ENCODE assay signal across 11 cellular contexts in genomic region chr10:104334561-104334960, GRCh38. TPM values are rescaled to one million over a fixed set of nuclear protein-coding genes. Genes with fewer than 3 reads are reported as not detected.
A peak's percentile ranks its signal among the peaks of the same experiment; 100 is the strongest.
DNase-seq lines count a peak whose midpoint lies in the region; ATAC-seq, FAIRE-seq and TF ChIP-seq lines count a peak whose summit lies in the region.
"Had no signal": no experiment of that assay in that cellular context is flagged by ENCODE, and none has a peak within 500 bp of the region (broad histone marks: within the 10 kb centered on the region; RNA-seq: fewer than 3 reads in every experiment).

No MANE protein-coding gene starts in this region.

- H3K36me3 ChIP-seq in GM12878 (ENCODE audit: control insufficient read depth in 2 of 2, insufficient read depth in 2 of 2, low read length in 1 of 2) (peaks cover 0 to 5% of the 10 kb centered on the region in 2 experiments; a peak in 2 of 4 replicates), lower lobe of right lung (no peaks in the 10 kb centered on the region), tibial artery (no peaks in the 10 kb centered on the region)

- no peak for FAIRE-seq in GM12878 (lab: Jason Lieb, UNC)
- FAIRE-seq: GM18507 had no signal

- intact Hi-C loops in GM12878 (cut with micrococcal nuclease; ENCODE audit: unreplicated experiment): loop anchor here (10.0 kb wide), 2 partner anchors 420 to 640 kb away; partner anchors contain the start of gene STN1
- intact Hi-C loops in lower lobe of right lung (cut with DNase I): no loop called here
- intact Hi-C loops in tibial artery (cut with DNase I; ENCODE audit: low total_unique reads): no loop called here

- DNase-seq in activated T-cell treated with anti-CD3 and anti-CD28 coated beads, Interleukin-2, amount 50 U/mL, for 72 hours: no peak
- no peak for DNase-seq in activated T-cell treated with anti-CD3 and anti-CD28 coated beads, Interleukin-2, amount 50 U/mL, for 1 hour
- DNase-seq in GM12878 (ENCODE audit: low read depth, low spot score) (no peak), lower lobe of right lung (no peak), tibial artery (no peak), inferior parietal cortex (ENCODE audit: extremely low spot score) (no peak), activated gamma-delta T cell (lab: John Stamatoyannopoulos, UW) (no peak), cerebellar cortex (ENCODE audit: low spot score) (no peak)
- DNase-seq: activated CD4-positive, alpha-beta T cell treated with anti-CD3 and anti-CD28 coated beads for 48 hours; NCI-H1092 treated with DMSO at 0.1 percent for 48 hours had no signal

- no peaks in the 10 kb centered on the region for H3K9me3 Mint-ChIP-seq in activated T-cell treated with anti-CD3 and anti-CD28 coated beads, Interleukin-2, amount 50 U/mL, for 72 hours

- no peak for TF ChIP-seq RAD21 in GM12878 (IDR thresholded peaks at IDR 0.05; ENCODE audit: insufficient read depth, low read depth, low read length)

- no peak overlapping the region for H3K9ac ChIP-seq in GM12878 (ENCODE audit: control insufficient read depth, insufficient read depth, low read length)

- no TSS peak for BruUV-seq in GM12878 (replicated peaks; lab: Mats Ljungman, UMichigan)

- peaks cover 81% of the 10 kb centered on the region for H3K4me1 Mint-ChIP-seq in activated T-cell treated with anti-CD3 and anti-CD28 coated beads, Interleukin-2, amount 50 U/mL, for 72 hours (ENCODE audit: low read depth)

- no peak for TF ChIP-seq POLR2A in GM12878 (IDR thresholded peaks at IDR 0.05; ENCODE audit: low read depth, low read length)

- H3K4me1 ChIP-seq in GM12878 (ENCODE audit: control insufficient read depth, insufficient read depth, low read length): peaks cover 21% of the 10 kb centered on the region
- peaks cover 74% of the 10 kb centered on the region for H3K4me1 ChIP-seq in lower lobe of right lung
- peaks cover 8 to 73% (median 66%) of the 10 kb centered on the region in 4 donors for H3K4me1 ChIP-seq in tibial artery

- in situ Hi-C loops in GM12878 (cut with MboI): no loop called here

- H3K27ac ChIP-seq in GM12878 (ENCODE audit: control insufficient read depth, insufficient read depth) (no peak overlapping the region), lower lobe of right lung (peak overlapping the region; percentile 99), tibial artery (peak overlapping the region; percentile 80 to 89)

- peak overlapping the region; percentile 69 for H3K4me2 ChIP-seq in GM12878 (ENCODE audit: control insufficient read depth, insufficient read depth)

- H3K4me3 ChIP-seq in GM12878: no peak overlapping the region
- H3K4me3 ChIP-seq in lower lobe of right lung: peak overlapping the region; percentile 97
- H3K4me3 ChIP-seq in tibial artery: no peak overlapping the region

- H3K27ac Mint-ChIP-seq in activated T-cell treated with anti-CD3 and anti-CD28 coated beads, Interleukin-2, amount 50 U/mL, for 72 hours: peak overlapping the region; percentile 87

- RAD21 ChIA-PET in GM12878 (lab: Charles Lee; ENCODE audit: unreplicated experiment): interaction anchor here (2.3 to 5.7 kb wide), 3 partner anchors 13 to 28 kb away, joined by 15 to 39 read pairs (median 27); partner anchors contain the start of gene CFAP58

- peaks cover 20% of the 10 kb centered on the region for H4K20me1 ChIP-seq in GM12878 (ENCODE audit: control insufficient read depth, insufficient read depth)

- no peaks in the 10 kb centered on the region for H3K27me3 Mint-ChIP-seq in activated T-cell treated with anti-CD3 and anti-CD28 coated beads, Interleukin-2, amount 50 U/mL, for 72 hours (ENCODE audit: low read depth)

- TF ChIP-seq CTCF in GM12878 (IDR thresholded peaks at IDR 0.05 in 2 of 3, conservative IDR thresholded peaks at IDR 0.05 in 1 of 3; ENCODE audit: control insufficient read depth in 2 of 3, extremely low read depth in 1 of 3, insufficient read depth in 1 of 3, low read depth in 3 of 3, low read length in 3 of 3) (no peak), lower lobe of right lung (IDR thresholded peaks at IDR 0.05) (no peak), tibial artery (IDR thresholded peaks at IDR 0.05) (no peak)

- no peak for TF ChIP-seq EP300 in GM12878 (IDR thresholded peaks at IDR 0.05; ENCODE audit: borderline replicate concordance in 1 of 2, control insufficient read depth in 1 of 2, low read depth in 2 of 2, low read length in 2 of 2)

- WGBS in GM12878 (ENCODE audit: insufficient coverage, insufficient replicate concordance, low lambda C conversion rate, missing lambda C conversion rate): 100% methylated on average over 6 of the region's 6 CpGs

- POLR2A ChIA-PET in GM12878 (lab: Charles Lee): no interaction called here

- H3K36me3 Mint-ChIP-seq in activated T-cell treated with anti-CD3 and anti-CD28 coated beads, Interleukin-2, amount 50 U/mL, for 72 hours (ENCODE audit: insufficient read depth in 2 of 2): peaks cover 9 to 11% of the 10 kb centered on the region in 2 donors

- ATAC-seq in activated T-cell treated with anti-CD3 and anti-CD28 coated beads, Interleukin-2, amount 50 U/mL, for 72 hours (replicated peaks in 1 of 2): no peak
- ATAC-seq in GM12878 (no peak), lower lobe of right lung (no peak)

- H2AFZ ChIP-seq in GM12878 (ENCODE audit: control insufficient read depth, low read depth, low read length): no peak overlapping the region

- H3K79me2 ChIP-seq in GM12878 (ENCODE audit: control insufficient read depth, insufficient read depth, low read length): peaks cover 67% of the 10 kb centered on the region

- H3K9me3 ChIP-seq in GM12878 (replicated peaks; ENCODE audit: control insufficient read depth, insufficient read depth, low read length): no peaks in the 10 kb centered on the region
- H3K9me3 ChIP-seq in lower lobe of right lung: no peaks in the 10 kb centered on the region
- H3K9me3 ChIP-seq in tibial artery: no peaks in the 10 kb centered on the region

- SMC1A ChIA-PET in GM12878 (lab: Charles Lee; ENCODE audit: uncharacterized antibody, unreplicated experiment): interaction anchor here (0.7 to 7.0 kb wide), 3 partner anchors 13 to 28 kb away, joined by 4 to 58 read pairs (median 24); no protein-coding TSS in a partner anchor

- CTCF ChIA-PET in GM12878 (lab: Yijun Ruan, JAX): interaction anchor here (0.6 to 7.2 kb wide), 6 partner anchors 14 to 60 kb away, joined by 3 to 111 read pairs (median 4); partner anchors contain the start of gene CFAP58

- H3K27me3 ChIP-seq in GM12878 (replicated peaks in 1 of 2; ENCODE audit: control insufficient read depth in 2 of 2, insufficient read depth in 2 of 2, low read length in 1 of 2): no peaks in the 10 kb centered on the region
- H3K27me3 ChIP-seq in lower lobe of right lung (ENCODE audit: low read depth): no peaks in the 10 kb centered on the region
- no peaks in the 10 kb centered on the region for H3K27me3 ChIP-seq in tibial artery

- H3K4me3 Mint-ChIP-seq in activated T-cell treated with anti-CD3 and anti-CD28 coated beads, Interleukin-2, amount 50 U/mL, for 72 hours: peak overlapping the region; percentile 92 to 96

TF ChIP-seq in GM12878, 131 proteins besides CTCF, POLR2A, EP300 and RAD21 (continues in another document):
- TF ChIP-seq GATAD2B (conservative IDR thresholded peaks at IDR 0.05; ENCODE audit: low read depth): no peak
- no peak for TF ChIP-seq FOXK2 (IDR thresholded peaks at IDR 0.05)
- TF ChIP-seq TBL1XR1 (IDR thresholded peaks at IDR 0.05; ENCODE audit: low read depth, low read length): no peak

RNA-seq across cellular contexts. Expression of gene ITPRIP, which starts 3.7 kb away (rescaled TPM):
- 10 to 100 TPM; 27.8 to 29.7 TPM for total RNA-seq in activated T-cell treated with anti-CD3 and anti-CD28 coated beads, Interleukin-2, amount 50 U/mL, for 72 hours
- 10.1 and 10.8 TPM in 2 replicates for total RNA-seq in GM12878 (2013; cell fraction: nucleolus; rRNA removed)
- 4.4 and 5.6 TPM in 2 replicates for total RNA-seq in GM12878 (2014; rRNA removed)
- 2.3 and 2.4 TPM in 2 replicates for total RNA-seq in GM12878 (2014; rRNA removed; fragmentation: Illumina TruSeq; extraction: Trizol)
- 10.4 and 11.3 TPM in 2 replicates for total RNA-seq in GM12878 (2021)
- polyA plus RNA-seq in GM12878 (2011; ENCODE audit: low read depth): 3.9 TPM
- polyA plus RNA-seq in GM12878 (2011; rRNA removed): 2.7 and 6.5 TPM in 2 replicates
- 8.2 and 8.4 TPM in 2 replicates for polyA plus RNA-seq in GM12878 (2011; cell fraction: cytosol; rRNA removed)
- polyA plus RNA-seq in GM12878 (2011; cell fraction: nucleus; rRNA removed): 7.0 and 8.2 TPM in 2 replicates
- 5.4 and 5.6 TPM in 2 replicates for polyA plus RNA-seq in GM12878 (2012)
- 3.2 and 5.4 TPM in 2 replicates for polyA plus RNA-seq in GM12878 (2014; fragmentation: Illumina TruSeq; extraction: Trizol)
- 1 to 10 TPM in 1 of 2 experiments, under 1 TPM in 1; 0.82 to 1.2 TPM for polyA plus RNA-seq in GM12878 (2014; fragmentation: Nextera tagmentation; extraction: Ambion mirVana)
- 6.3 and 6.6 TPM in 2 replicates for polyA plus RNA-seq in GM12878 (2014; rRNA removed)
- polyA plus RNA-seq in GM12878 (2016; fragmentation: Nextera tagmentation; extraction: Ambion mirVana): 1 to 10 TPM; 8.6 to 8.7 TPM
- 10.6 and 13.5 TPM in 2 replicates for polyA minus RNA-seq in GM12878 (2011; rRNA and poly(A)+ RNA removed)
- 3.5 and 4.9 TPM in 2 replicates for polyA minus RNA-seq in GM12878 (2011; cell fraction: cytosol; rRNA and poly(A)+ RNA removed)
- 10.6 and 17.2 TPM in 2 replicates for polyA minus RNA-seq in GM12878 (2011; cell fraction: nucleus; rRNA and poly(A)+ RNA removed)
- 37.0 TPM for total RNA-seq in lower lobe of right lung

RNA-seq across cellular contexts. Expression of gene CFAP58, which starts 19.1 kb away (rescaled TPM):
- 1 to 10 TPM in 1 of 2 donors, under 1 TPM in 1; 0.72 to 1.1 TPM for total RNA-seq in activated T-cell treated with anti-CD3 and anti-CD28 coated beads, Interleukin-2, amount 50 U/mL, for 72 hours
- 1.1 and 2.5 TPM in 2 replicates for total RNA-seq in GM12878 (2013; cell fraction: nucleolus; rRNA removed)
- 0.27 and 0.28 TPM in 2 replicates for total RNA-seq in GM12878 (2014; rRNA removed)
- total RNA-seq in GM12878 (2014; rRNA removed; fragmentation: Illumina TruSeq; extraction: Trizol): 0.22 and 0.37 TPM in 2 replicates
- 0.19 and 0.26 TPM in 2 replicates for total RNA-seq in GM12878 (2021)
- 0.09 TPM for polyA plus RNA-seq in GM12878 (2011; ENCODE audit: low read depth)
- 0.19 and 0.39 TPM in 2 replicates for polyA plus RNA-seq in GM12878 (2011; rRNA removed)
- polyA plus RNA-seq in GM12878 (2011; cell fraction: cytosol; rRNA removed): 0.12 and 0.13 TPM in 2 replicates
- 0.19 and 0.48 TPM in 2 replicates for polyA plus RNA-seq in GM12878 (2011; cell fraction: nucleus; rRNA removed)
- 0.15 and 0.28 TPM in 2 replicates for polyA plus RNA-seq in GM12878 (2012)
- 0.35 and 1.1 TPM in 2 replicates for polyA plus RNA-seq in GM12878 (2014; fragmentation: Illumina TruSeq; extraction: Trizol)
- under 1 TPM; 0.03 to 0.11 TPM for polyA plus RNA-seq in GM12878 (2014; fragmentation: Nextera tagmentation; extraction: Ambion mirVana)
- polyA plus RNA-seq in GM12878 (2014; rRNA removed): 0.13 and 0.23 TPM in 2 replicates
- polyA plus RNA-seq in GM12878 (2016; fragmentation: Nextera tagmentation; extraction: Ambion mirVana): under 1 TPM; 0.04 to 0.24 TPM
- polyA minus RNA-seq in GM12878 (2011; rRNA and poly(A)+ RNA removed): 0.10 and 0.15 TPM in 2 replicates
- polyA minus RNA-seq in GM12878 (2011; cell fraction: cytosol; rRNA and poly(A)+ RNA removed): not detected in 2 replicates
- polyA minus RNA-seq in GM12878 (2011; cell fraction: nucleus; rRNA and poly(A)+ RNA removed): 0.12 TPM in 1 of 2 replicates, not detected in the other
- 1.1 TPM for total RNA-seq in lower lobe of right lung
